Comparison of ENCODE assay signal across 7 cellular contexts in the genomic region with DNA sequence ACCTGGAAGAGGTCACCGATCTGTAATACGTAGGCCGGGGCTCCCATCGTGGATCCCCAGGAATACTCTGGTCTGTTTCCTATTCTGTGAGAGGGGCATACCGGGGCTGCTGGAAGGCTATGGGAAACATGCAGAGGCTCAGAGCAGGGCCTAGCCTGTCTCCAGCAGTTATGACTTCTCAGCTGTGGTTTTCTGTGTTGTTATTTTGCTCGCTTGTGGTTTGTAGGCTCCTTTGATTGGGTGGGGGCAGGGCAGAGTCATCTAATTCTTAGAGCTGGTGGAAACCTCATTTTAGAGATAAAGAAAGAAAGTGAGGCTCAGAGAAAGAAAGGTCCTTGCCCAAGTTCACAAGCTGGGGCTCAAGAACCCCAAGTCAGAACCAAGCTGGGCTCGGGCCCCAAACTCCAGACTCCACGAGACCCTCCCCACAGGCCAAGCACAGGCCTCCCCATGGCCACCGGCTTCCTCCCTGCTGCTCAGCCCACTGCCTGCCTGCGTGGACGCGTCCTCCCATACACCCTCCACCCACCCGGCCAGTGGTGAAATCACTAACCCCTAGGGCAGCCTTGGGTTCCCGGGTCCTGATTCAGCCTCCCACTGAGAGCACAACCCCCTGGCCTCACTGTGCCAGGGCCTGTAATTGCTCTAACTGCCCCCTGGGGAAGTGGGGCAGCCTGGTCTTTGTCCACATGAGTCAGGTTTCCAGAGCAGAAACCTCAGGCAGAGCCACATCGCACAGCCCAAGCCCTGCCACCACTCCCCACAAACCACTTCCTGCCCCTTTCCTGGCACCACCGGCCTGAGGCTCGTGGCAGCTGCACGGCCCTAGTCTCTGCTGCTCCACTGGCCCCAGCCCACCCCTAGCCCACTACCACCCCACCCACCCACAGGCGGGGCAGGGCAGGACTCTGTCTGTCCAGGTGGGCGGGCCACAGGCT.
DNase-seq lines count a peak whose midpoint lies in the region; ATAC-seq and TF ChIP-seq lines count a peak whose summit lies in the region.

No MANE protein-coding gene starts in this region.

- peak; percentile 25 for TF ChIP-seq CTCF in RWPE2 (IDR thresholded peaks at IDR 0.05; ENCODE audit: poor library complexity, severe bottlenecking)
- TF ChIP-seq CTCF in heart right ventricle (IDR thresholded peaks at IDR 0.05): peak in 1 of 9 donors; percentile 21

- H3K27me3 ChIP-seq in RWPE2 (ENCODE audit: insufficient read depth, poor library complexity, severe bottlenecking) (no peaks in the 10 kb centered on the region), heart right ventricle (no peaks in the 10 kb centered on the region)

- no peaks in the 10 kb centered on the region for H3K9me3 Mint-ChIP-seq in activated T-helper 2 cell treated with anti-CD3 and anti-CD28 coated beads, Interferon-gamma antibody, Interleukin-2, Interleukin-4, amounts not matched to agents 10 μg/mL and 5 μg/mL and 100 μg/mL, durations not matched to agents 14 hours and 24 hours and 36 hours

- H3K9me3 ChIP-seq in RWPE2 (ENCODE audit: severe bottlenecking) (no peaks in the 10 kb centered on the region), heart right ventricle (no peaks in the 10 kb centered on the region)

- H3K4me1 ChIP-seq in RWPE2 (ENCODE audit: insufficient read depth, poor library complexity, severe bottlenecking) (peaks cover 40% of the 10 kb centered on the region), heart right ventricle (peaks cover 0 to 59% (median 0%) of the 10 kb centered on the region in 9 donors)

- ATAC-seq in GM18868 (IDR thresholded peaks at IDR 0.05; ENCODE audit: unreplicated experiment) (peak; percentile 55), HG03095 (IDR thresholded peaks at IDR 0.05; ENCODE audit: unreplicated experiment) (peak; percentile 35), RWPE2 (ENCODE audit: low read depth) (peak; percentile 64), heart right ventricle (peak; percentile 36 to 71 (median 64))

- peak overlapping the region; percentile 56 for H3K4me3 Mint-ChIP-seq in activated T-helper 2 cell treated with anti-CD3 and anti-CD28 coated beads, Interferon-gamma antibody, Interleukin-2, Interleukin-4, amounts not matched to agents 10 μg/mL and 5 μg/mL and 100 μg/mL, durations not matched to agents 14 hours and 24 hours and 36 hours (ENCODE audit: low read depth)

- WGBS in heart right ventricle, 2 donors: 77 to 84% methylated on average over 20 of the region's 20 CpGs

- H3K27ac Mint-ChIP-seq in activated T-helper 2 cell treated with anti-CD3 and anti-CD28 coated beads, Interferon-gamma antibody, Interleukin-2, Interleukin-4, amounts not matched to agents 10 μg/mL and 5 μg/mL and 100 μg/mL, durations not matched to agents 14 hours and 24 hours and 36 hours: peak overlapping the region; percentile 94

- intact Hi-C loops in activated T-helper 2 cell treated with anti-CD3 and anti-CD28 coated beads, Interferon-gamma antibody, Interleukin-2, Interleukin-4, amounts not matched to agents 10 μg/mL and 5 μg/mL and 100 μg/mL, durations not matched to agents 14 hours and 24 hours and 36 hours (cut with micrococcal nuclease): loop anchor here (1.0 to 10.0 kb wide), 10 partner anchors 12 to 1168 kb away; no protein-coding TSS in a partner anchor
- intact Hi-C loops in heart right ventricle (cut with DNase I): no loop called here

- H3K27ac ChIP-seq in RWPE2 (ENCODE audit: poor library complexity, severe bottlenecking) (peak overlapping the region; percentile 79), heart right ventricle (peak overlapping the region in 1 of 10 donors; percentile 88)

- H3K4me3 ChIP-seq in RWPE2 (ENCODE audit: severe bottlenecking) (no peak overlapping the region), heart right ventricle (peak overlapping the region in 1 of 10 donors; percentile 22)

- no peaks in the 10 kb centered on the region for H3K36me3 Mint-ChIP-seq in activated T-helper 2 cell treated with anti-CD3 and anti-CD28 coated beads, Interferon-gamma antibody, Interleukin-2, Interleukin-4, amounts not matched to agents 10 μg/mL and 5 μg/mL and 100 μg/mL, durations not matched to agents 14 hours and 24 hours and 36 hours (ENCODE audit: low read depth)

- peaks cover 71% of the 10 kb centered on the region for H3K4me1 Mint-ChIP-seq in activated T-helper 2 cell treated with anti-CD3 and anti-CD28 coated beads, Interferon-gamma antibody, Interleukin-2, Interleukin-4, amounts not matched to agents 10 μg/mL and 5 μg/mL and 100 μg/mL, durations not matched to agents 14 hours and 24 hours and 36 hours (ENCODE audit: low read depth)

- no peaks in the 10 kb centered on the region for H3K36me3 ChIP-seq in RWPE2 (ENCODE audit: low read depth)
- no peaks in the 10 kb centered on the region for H3K36me3 ChIP-seq in heart right ventricle

- peaks cover 40% of the 10 kb centered on the region for H3K27me3 Mint-ChIP-seq in activated T-helper 2 cell treated with anti-CD3 and anti-CD28 coated beads, Interferon-gamma antibody, Interleukin-2, Interleukin-4, amounts not matched to agents 10 μg/mL and 5 μg/mL and 100 μg/mL, durations not matched to agents 14 hours and 24 hours and 36 hours (ENCODE audit: low read depth)

- DNase-seq in RWPE2 (ENCODE audit: low spot score) (peak; percentile 92), heart right ventricle (peak; percentile 43 to 50), NCI-H1930 (lab: John Stamatoyannopoulos, UW) (no peak)
- peak; percentile 85 for DNase-seq in activated T-helper 2 cell treated with anti-CD3 and anti-CD28 coated beads, Interferon-gamma antibody, Interleukin-2, Interleukin-4, amounts not matched to agents 10 μg/mL and 5 μg/mL and 100 μg/mL, durations not matched to agents 14 hours and 24 hours and 36 hours (ENCODE audit: low spot score)
- DNase-seq in stimulated activated CD4-positive, alpha-beta T cell treated with anti-CD3 and anti-CD28 coated beads, Interleukin-2, amount 100 ng/mL, for 24 hours: peak; percentile 80 to 82

Comparison
In these comparisons a context has a peak if more than half of its experiments do, and no peak if none do; other contexts are left out.
1. DNase-seq: peak in RWPE2 (single experiment), activated T-helper 2 cell treated with anti-CD3 and anti-CD28 coated beads, Interferon-gamma antibody, Interleukin-2, Interleukin-4, amounts not matched to agents 10 μg/mL and 5 μg/mL and 100 μg/mL, durations not matched to agents 14 hours and 24 hours and 36 hours (single experiment), heart right ventricle (2 of 2) and stimulated activated CD4-positive, alpha-beta T cell treated with anti-CD3 and anti-CD28 coated beads, Interleukin-2, amount 100 ng/mL, for 24 hours (2 of 2); none in NCI-H1930 (0 of 2).
2. Peak in every context shown above with its lines, with median percentiles within 50 percentile points of each other: ATAC-seq.